ENCODE assay signal across 8 cellular contexts in genomic region chr12:49622501-49623141, GRCh38. TPM values are rescaled to one million over a fixed set of nuclear protein-coding genes. Genes with fewer than 3 reads are reported as not detected.
DNase-seq lines count a peak whose midpoint lies in the region; ATAC-seq and TF ChIP-seq lines count a peak whose summit lies in the region.

No MANE protein-coding gene starts in this region.

- ATAC-seq in GM18861 (IDR thresholded peaks at IDR 0.05; ENCODE audit: unreplicated experiment): peak; percentile 16
- ATAC-seq in HG03066 (IDR thresholded peaks at IDR 0.05; ENCODE audit: low read depth, unreplicated experiment): peak; percentile 16

- no peaks in the 10 kb centered on the region for H3K9me3 ChIP-seq in left ventricle myocardium inferior (replicated peaks)

- peak; percentile 70 for DNase-seq in OCI-M1 (lab: John Stamatoyannopoulos, UW)
- peak; percentile 43 for DNase-seq in activated naive CD4-positive, alpha-beta T cell treated with anti-CD3 and anti-CD28 coated beads, Interleukin-2, amount 50 U/mL, for 16 hours
- no peak for DNase-seq in left ventricle myocardium inferior
- DNase-seq in retinal pigment epithelial cell (ENCODE audit: low read depth): no peak
- DNase-seq in NCI-H2196 treated with DMSO at 0.1 percent for 48 hours (lab: John Stamatoyannopoulos, UW; ENCODE audit: unreplicated experiment): no peak

- H3K4me3 ChIP-seq in left ventricle myocardium inferior (peak overlapping the region; percentile 70), retinal pigment epithelial cell (ENCODE audit: low read length) (peak overlapping the region; percentile 73)

- TF ChIP-seq CTCF in 22Rv1 (IDR thresholded peaks at IDR 0.05): no peak
- no peak for TF ChIP-seq CTCF in left ventricle myocardium inferior (IDR thresholded peaks at IDR 0.05; ENCODE audit: borderline replicate concordance)
- TF ChIP-seq CTCF in retinal pigment epithelial cell (conservative IDR thresholded peaks at IDR 0.05; ENCODE audit: low read depth, low read length): no peak

- no peaks in the 10 kb centered on the region for H3K36me3 ChIP-seq in left ventricle myocardium inferior

- H3K4me1 ChIP-seq in left ventricle myocardium inferior: peaks cover 24% of the 10 kb centered on the region

- intact Hi-C loops in left ventricle myocardium inferior (cut with micrococcal nuclease): no loop called here

- no peaks in the 10 kb centered on the region for H3K27me3 ChIP-seq in left ventricle myocardium inferior (ENCODE audit: low read depth)

- H3K27ac ChIP-seq in 22Rv1 (peak overlapping the region; percentile 78), left ventricle myocardium inferior (replicated peaks) (peak overlapping the region; percentile 89)

RNA-seq across cellular contexts. Expression of gene PRPF40B, which starts 0.7 kb away (rescaled TPM):
- 22.0 TPM for total RNA-seq in left ventricle myocardium inferior

RNA-seq across cellular contexts. Expression of gene FAM186B, which starts 17.2 kb away (rescaled TPM):
- 0.33 TPM for total RNA-seq in left ventricle myocardium inferior

RNA-seq across cellular contexts. Expression of gene MCRS1, which starts 54.7 kb away (rescaled TPM):
- total RNA-seq in left ventricle myocardium inferior: 97.9 TPM

Comparison
In these comparisons a context has a peak if more than half of its experiments do, and no peak if none do; other contexts are left out.
1. DNase-seq: peak in OCI-M1 (single experiment) and activated naive CD4-positive, alpha-beta T cell treated with anti-CD3 and anti-CD28 coated beads, Interleukin-2, amount 50 U/mL, for 16 hours (single experiment); none in left ventricle myocardium inferior (single experiment), retinal pigment epithelial cell (single experiment) and NCI-H2196 treated with DMSO at 0.1 percent for 48 hours (single experiment).